In genomic region chr10:46617913-46618312, GRCh38 we compare ENCODE assay signal across 1 cellular context. TPM values are rescaled to one million over a fixed set of nuclear protein-coding genes. Genes with fewer than 3 reads are reported as not detected.
"Had no signal": no experiment of that assay in that cellular context is flagged by ENCODE, and none has a peak within 500 bp of the region (broad histone marks: within the 10 kb centered on the region; RNA-seq: fewer than 3 reads in every experiment).

No MANE protein-coding gene starts in this region.

RNA-seq across cellular contexts. Expression of gene SYT15, which starts 39.0 kb away (rescaled TPM):
- total RNA-seq: GM23338 had no signal
